ENCODE assay signal across 15 cellular contexts in the genomic region with DNA sequence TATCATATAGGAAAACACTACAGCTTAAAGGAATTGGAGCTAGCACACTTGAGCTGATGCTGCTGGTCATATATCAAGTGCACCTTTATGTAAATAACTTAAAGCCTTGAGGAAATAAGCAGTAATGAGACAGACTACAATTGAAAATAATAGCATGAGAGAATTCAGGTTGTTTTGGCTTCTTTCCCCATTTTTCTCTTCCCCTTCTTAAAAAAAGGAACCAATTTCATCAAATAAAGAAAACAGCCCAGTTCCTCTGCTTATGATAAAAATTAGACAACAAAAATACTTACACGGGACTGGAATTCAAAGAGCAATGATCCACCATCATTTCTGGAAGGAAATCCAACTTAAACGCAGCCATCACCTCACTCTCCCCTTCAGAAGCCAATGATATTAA. TPM values are rescaled to one million over a fixed set of nuclear protein-coding genes. Genes with fewer than 3 reads are reported as not detected.
DNase-seq lines count a peak whose midpoint lies in the region; ATAC-seq and TF ChIP-seq lines count a peak whose summit lies in the region.
"Had no signal": no experiment of that assay in that cellular context is flagged by ENCODE, and none has a peak within 500 bp of the region (broad histone marks: within the 10 kb centered on the region; RNA-seq: fewer than 3 reads in every experiment).

No MANE protein-coding gene starts in this region.

- peaks cover 0 to 33% of the 10 kb centered on the region in 2 experiments; a peak in 2 of 3 replicates for H3K36me3 ChIP-seq in HEK293 (ENCODE audit: control insufficient read depth in 2 of 2, insufficient read depth in 1 of 2, low read length in 2 of 2)
- H3K36me3 ChIP-seq in naive thymus-derived CD4-positive, alpha-beta T cell (ENCODE audit: control insufficient read depth in 2 of 3, insufficient read depth in 3 of 3, low read length in 3 of 3), result peaks cover 0 to 26% (median 8%) of the 10 kb centered on the region in 3 experiments
- H3K36me3 ChIP-seq: thyroid gland had no signal

- no peak overlapping the region for H3K27ac ChIP-seq in HEK293 (ENCODE audit: extremely low read depth, low read depth, low read length)
- no peak overlapping the region for H3K27ac ChIP-seq in naive thymus-derived CD4-positive, alpha-beta T cell (ENCODE audit: low read depth, low read length)
- H3K27ac ChIP-seq: thyroid gland had no signal

- no peaks in the 10 kb centered on the region for H3K36me3 Mint-ChIP-seq in WTC11
- H3K36me3 Mint-ChIP-seq in naive thymus-derived CD4-positive, alpha-beta T cell, result peaks cover 0 to 23% (median 0%) of the 10 kb centered on the region in 5 donors

- peaks cover 58% of the 10 kb centered on the region for H3K4me1 Mint-ChIP-seq in WTC11
- peaks cover 24 to 53% (median 40%) of the 10 kb centered on the region in 7 donors for H3K4me1 Mint-ChIP-seq in naive thymus-derived CD4-positive, alpha-beta T cell

- CTCF ChIA-PET in HEK293 (lab: Yijun Ruan, JAX), result interaction anchor here (0.9 to 1.1 kb wide), 2 partner anchors 45 to 346 kb away, joined by 4 read pairs; no protein-coding TSS in a partner anchor
- CTCF ChIA-PET in WTC11 (lab: Charles Lee), result interaction anchor here (0.9 to 1.8 kb wide), 3 partner anchors 13 to 54 kb away, joined by 4 to 6 read pairs (median 5); no protein-coding TSS in a partner anchor
- CTCF ChIA-PET in naive thymus-derived CD4-positive, alpha-beta T cell (lab: Charles Lee), result no interaction called here

- intact Hi-C loops in naive thymus-derived CD4-positive, alpha-beta T cell (cut with micrococcal nuclease), result no loop called here

- no peak overlapping the region for H3K4me3 ChIP-seq in HEK293 (ENCODE audit: low read depth, low read length)
- no peak overlapping the region for H3K4me3 ChIP-seq in naive thymus-derived CD4-positive, alpha-beta T cell (ENCODE audit: low read length)
- H3K4me3 ChIP-seq: thyroid gland had no signal

- H3K27me3 ChIP-seq in naive thymus-derived CD4-positive, alpha-beta T cell (ENCODE audit: control insufficient read depth in 2 of 2, insufficient read depth in 2 of 2, low read length in 2 of 2), result no peaks in the 10 kb centered on the region
- H3K27me3 ChIP-seq: thyroid gland had no signal

- ATAC-seq in WTC11 (no peak), HG02798 (IDR thresholded peaks at IDR 0.05; ENCODE audit: poor library complexity, unreplicated experiment) (no peak), GM21786 (IDR thresholded peaks at IDR 0.05; ENCODE audit: unreplicated experiment) (no peak), HG02870 (IDR thresholded peaks at IDR 0.05; ENCODE audit: unreplicated experiment) (no peak)
- ATAC-seq in naive thymus-derived CD4-positive, alpha-beta T cell, result no peak

- DNase-seq in CD1c-positive myeloid dendritic cell (ENCODE audit: extremely low spot score) (peak; percentile 76), WTC11 (ENCODE audit: low spot score) (no peak), NCI-H510A (lab: John Stamatoyannopoulos, UW) (no peak)
- no peak for DNase-seq in naive thymus-derived CD4-positive, alpha-beta T cell
- DNase-seq: activated gamma-delta T cell treated with Interleukin-2 at 50 U/mL for 16 hours, erythroblast, midbrain, NCI-H774, SK-N-SH, thyroid gland had no signal

- no peaks in the 10 kb centered on the region for H3K9me3 ChIP-seq in HEK293 (ENCODE audit: control insufficient read depth, insufficient read depth, low read depth, low read length)
- no peaks in the 10 kb centered on the region for H3K9me3 ChIP-seq in naive thymus-derived CD4-positive, alpha-beta T cell (ENCODE audit: control insufficient read depth in 2 of 3, low read length in 3 of 3)
- H3K9me3 ChIP-seq: SK-N-SH, thyroid gland had no signal

- no peak overlapping the region for H3K4me3 Mint-ChIP-seq in WTC11
- H3K4me3 Mint-ChIP-seq in naive thymus-derived CD4-positive, alpha-beta T cell, result no peak overlapping the region

- H3K27me3 Mint-ChIP-seq in WTC11 (ENCODE audit: low read depth), result no peaks in the 10 kb centered on the region
- no peaks in the 10 kb centered on the region for H3K27me3 Mint-ChIP-seq in naive thymus-derived CD4-positive, alpha-beta T cell

- TF ChIP-seq CTCF in HEK293 (tag by site-specific recombination; IDR thresholded peaks at IDR 0.05) (no peak), WTC11 (IDR thresholded peaks at IDR 0.05) (no peak)

- no peaks in the 10 kb centered on the region for H3K9me3 Mint-ChIP-seq in WTC11
- no peaks in the 10 kb centered on the region for H3K9me3 Mint-ChIP-seq in naive thymus-derived CD4-positive, alpha-beta T cell

- POLR2A ChIA-PET in HEK293 (lab: Yijun Ruan, JAX), result no interaction called here
- POLR2A ChIA-PET in WTC11 (lab: Charles Lee), result interaction anchor here (0.6 kb wide), 1 partner anchor 37 kb away, joined by 3 read pairs; no protein-coding TSS in a partner anchor
- POLR2A ChIA-PET in naive thymus-derived CD4-positive, alpha-beta T cell (lab: Charles Lee), result interaction anchor here (1.7 kb wide), 1 partner anchor 80 kb away, joined by 4 read pairs; a partner anchor contains a TSS

- peaks cover 12% of the 10 kb centered on the region for H3K4me1 ChIP-seq in HEK293 (ENCODE audit: control insufficient read depth, insufficient read depth, low read length)
- H3K4me1 ChIP-seq in naive thymus-derived CD4-positive, alpha-beta T cell (ENCODE audit: control insufficient read depth in 2 of 2, insufficient read depth in 2 of 2, low read length in 2 of 2), result peaks cover 0 to 9% of the 10 kb centered on the region in 2 donors

- H3K27ac Mint-ChIP-seq in WTC11, result peak overlapping the region; percentile 87
- H3K27ac Mint-ChIP-seq in naive thymus-derived CD4-positive, alpha-beta T cell, result peak overlapping the region in 5 of 9 donors; percentile 6 to 74 (median 43)

TF ChIP-seq in HEK293, 187 proteins besides CTCF, POLR2A, EP300 and RAD21 (continues in another document):
- TF ChIP-seq, protein P1, sequence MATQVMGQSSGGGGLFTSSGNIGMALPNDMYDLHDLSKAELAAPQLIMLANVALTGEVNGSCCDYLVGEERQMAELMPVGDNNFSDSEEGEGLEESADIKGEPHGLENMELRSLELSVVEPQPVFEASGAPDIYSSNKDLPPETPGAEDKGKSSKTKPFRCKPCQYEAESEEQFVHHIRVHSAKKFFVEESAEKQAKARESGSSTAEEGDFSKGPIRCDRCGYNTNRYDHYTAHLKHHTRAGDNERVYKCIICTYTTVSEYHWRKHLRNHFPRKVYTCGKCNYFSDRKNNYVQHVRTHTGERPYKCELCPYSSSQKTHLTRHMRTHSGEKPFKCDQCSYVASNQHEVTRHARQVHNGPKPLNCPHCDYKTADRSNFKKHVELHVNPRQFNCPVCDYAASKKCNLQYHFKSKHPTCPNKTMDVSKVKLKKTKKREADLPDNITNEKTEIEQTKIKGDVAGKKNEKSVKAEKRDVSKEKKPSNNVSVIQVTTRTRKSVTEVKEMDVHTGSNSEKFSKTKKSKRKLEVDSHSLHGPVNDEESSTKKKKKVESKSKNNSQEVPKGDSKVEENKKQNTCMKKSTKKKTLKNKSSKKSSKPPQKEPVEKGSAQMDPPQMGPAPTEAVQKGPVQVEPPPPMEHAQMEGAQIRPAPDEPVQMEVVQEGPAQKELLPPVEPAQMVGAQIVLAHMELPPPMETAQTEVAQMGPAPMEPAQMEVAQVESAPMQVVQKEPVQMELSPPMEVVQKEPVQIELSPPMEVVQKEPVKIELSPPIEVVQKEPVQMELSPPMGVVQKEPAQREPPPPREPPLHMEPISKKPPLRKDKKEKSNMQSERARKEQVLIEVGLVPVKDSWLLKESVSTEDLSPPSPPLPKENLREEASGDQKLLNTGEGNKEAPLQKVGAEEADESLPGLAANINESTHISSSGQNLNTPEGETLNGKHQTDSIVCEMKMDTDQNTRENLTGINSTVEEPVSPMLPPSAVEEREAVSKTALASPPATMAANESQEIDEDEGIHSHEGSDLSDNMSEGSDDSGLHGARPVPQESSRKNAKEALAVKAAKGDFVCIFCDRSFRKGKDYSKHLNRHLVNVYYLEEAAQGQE (tag by site-specific recombination; IDR thresholded peaks at IDR 0.05), result no peak

TF ChIP-seq in WTC11, 78 proteins besides CTCF, POLR2A, EP300 and RAD21:
- no peak for TF ChIP-seq CBFB (CRISPR knock-in tag; IDR thresholded peaks at IDR 0.05; ENCODE audit: low read depth)
- TF ChIP-seq, protein P2, sequence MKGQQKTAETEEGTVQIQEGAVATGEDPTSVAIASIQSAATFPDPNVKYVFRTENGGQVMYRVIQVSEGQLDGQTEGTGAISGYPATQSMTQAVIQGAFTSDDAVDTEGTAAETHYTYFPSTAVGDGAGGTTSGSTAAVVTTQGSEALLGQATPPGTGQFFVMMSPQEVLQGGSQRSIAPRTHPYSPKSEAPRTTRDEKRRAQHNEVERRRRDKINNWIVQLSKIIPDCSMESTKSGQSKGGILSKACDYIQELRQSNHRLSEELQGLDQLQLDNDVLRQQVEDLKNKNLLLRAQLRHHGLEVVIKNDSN (CRISPR knock-in tag; IDR thresholded peaks at IDR 0.05), result no peak
- TF ChIP-seq, protein P3, sequence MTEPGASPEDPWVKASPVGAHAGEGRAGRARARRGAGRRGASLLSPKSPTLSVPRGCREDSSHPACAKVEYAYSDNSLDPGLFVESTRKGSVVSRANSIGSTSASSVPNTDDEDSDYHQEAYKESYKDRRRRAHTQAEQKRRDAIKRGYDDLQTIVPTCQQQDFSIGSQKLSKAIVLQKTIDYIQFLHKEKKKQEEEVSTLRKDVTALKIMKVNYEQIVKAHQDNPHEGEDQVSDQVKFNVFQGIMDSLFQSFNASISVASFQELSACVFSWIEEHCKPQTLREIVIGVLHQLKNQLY (CRISPR knock-in tag; IDR thresholded peaks at IDR 0.05), result no peak
- TF ChIP-seq FOXP1 (CRISPR knock-in tag; IDR thresholded peaks at IDR 0.05; ENCODE audit: borderline replicate concordance), result no peak
- TF ChIP-seq SOX15 (CRISPR knock-in tag; IDR thresholded peaks at IDR 0.05), result no peak
- no peak for TF ChIP-seq ZNF138 (CRISPR knock-in tag; conservative IDR thresholded peaks at IDR 0.05)
- no peak for TF ChIP-seq NR1H2 (CRISPR knock-in tag; IDR thresholded peaks at IDR 0.05)

RNA-seq across cellular contexts. Expression of a gene that starts 50.2 kb away (rescaled TPM):
- total RNA-seq in WTC11 (2021), result 0.32 to 0.66 TPM (median 0.34 TPM) in 3 replicates
- 1 to 10 TPM in 4 of 5 experiments, under 1 TPM in 1; 0.99 to 1.7 (median 1.4) TPM for total RNA-seq in naive thymus-derived CD4-positive, alpha-beta T cell
- polyA plus RNA-seq in naive thymus-derived CD4-positive, alpha-beta T cell, result not detected
- total RNA-seq: HT1080 had no signal

RNA-seq across cellular contexts. Expression of a gene that starts 53.8 kb away (rescaled TPM):
- 160 to 177 TPM (median 169 TPM) in 3 replicates for total RNA-seq in WTC11 (2021)
- 100 to 1,000 TPM; 107 to 148 (median 129) TPM for total RNA-seq in naive thymus-derived CD4-positive, alpha-beta T cell
- 10 to 100 TPM; 41.1 to 76.4 TPM for polyA plus RNA-seq in naive thymus-derived CD4-positive, alpha-beta T cell
